ENCODE assay signal across 14 cellular contexts in genomic region chr11:65305501-65306268, GRCh38. TPM values are rescaled to one million over a fixed set of nuclear protein-coding genes. Genes with fewer than 3 reads are reported as not detected.
DNase-seq lines count a peak whose midpoint lies in the region; ATAC-seq, FAIRE-seq and TF ChIP-seq lines count a peak whose summit lies in the region.
"Had no signal": no experiment of that assay in that cellular context is flagged by ENCODE, and none has a peak within 500 bp of the region (broad histone marks: within the 10 kb centered on the region; RNA-seq: fewer than 3 reads in every experiment).

No MANE protein-coding gene starts in this region.

- no peaks in the 10 kb centered on the region for H3K27me3 Mint-ChIP-seq in dendritic cell treated with granulocyte-macrophage colony-stimulating factor and Interleukin-4, amounts not matched to agents 40 ng/mL and 50 ng/mL, for 4 days
- H3K27me3 Mint-ChIP-seq in activated T-cell treated with anti-CD3 and anti-CD28 coated beads, Interleukin-2, amount 50 U/mL, for 4 hours (ENCODE audit: low read depth) = no peaks in the 10 kb centered on the region
- H3K27me3 Mint-ChIP-seq: stimulated activated naive B cell treated with anti-CD40 and anti-IgM and Interleukin-4, amounts not matched to agents 10 μg/mL and 1 μg/mL and 100 μg/mL, for 72 hours had no signal

- no peaks in the 10 kb centered on the region for H3K27me3 ChIP-seq in Peyer's patch
- no peaks in the 10 kb centered on the region for H3K27me3 ChIP-seq in thyroid gland

- H3K36me3 ChIP-seq in Peyer's patch (no peaks in the 10 kb centered on the region), mucosa of descending colon (ENCODE audit: low read depth) (no peaks in the 10 kb centered on the region), thyroid gland (no peaks in the 10 kb centered on the region)

- intact Hi-C loops in dendritic cell treated with granulocyte-macrophage colony-stimulating factor and Interleukin-4, amounts not matched to agents 40 ng/mL and 50 ng/mL, for 4 days (cut with micrococcal nuclease) = no loop called here
- intact Hi-C loops in mucosa of descending colon (cut with DNase I, micrococcal nuclease) (no loop called here), thyroid gland (cut with DNase I) (no loop called here)

- H3K9me3 ChIP-seq in Peyer's patch (no peaks in the 10 kb centered on the region), mucosa of descending colon (no peaks in the 10 kb centered on the region), thyroid gland (no peaks in the 10 kb centered on the region)

- peaks cover 0 to 46% (median 0%) of the 10 kb centered on the region in 4 donors for H3K4me1 ChIP-seq in Peyer's patch
- peaks cover 20% of the 10 kb centered on the region for H3K4me1 ChIP-seq in mucosa of descending colon (ENCODE audit: low read depth)
- H3K4me1 ChIP-seq in thyroid gland = peaks cover 81 to 94% of the 10 kb centered on the region in 2 donors

- peaks cover 49% of the 10 kb centered on the region for H3K4me1 Mint-ChIP-seq in dendritic cell treated with granulocyte-macrophage colony-stimulating factor and Interleukin-4, amounts not matched to agents 40 ng/mL and 50 ng/mL, for 4 days (ENCODE audit: low read depth)
- no peaks in the 10 kb centered on the region for H3K4me1 Mint-ChIP-seq in activated T-cell treated with anti-CD3 and anti-CD28 coated beads, Interleukin-2, amount 50 U/mL, for 4 hours (ENCODE audit: low read depth)

- H3K4me3 ChIP-seq in Peyer's patch = no peak overlapping the region
- no peak overlapping the region for H3K4me3 ChIP-seq in mucosa of descending colon
- no peak overlapping the region for H3K4me3 ChIP-seq in thyroid gland (replicated peaks in 1 of 3)

- DNase-seq in Peyer's patch (peak in 1 of 3 donors; percentile 67), mucosa of descending colon (peak in 1 of 3 donors; percentile 54), thyroid gland (peak; percentile 80 to 87), RCC 7860 (ENCODE audit: low spot score) (no peak)
- no peak for DNase-seq in activated T-cell treated with anti-CD3 and anti-CD28 coated beads, Interleukin-2, amount 50 U/mL, for 4 hours
- DNase-seq: islet precursor cell; NCI-H1105 treated with DMSO at 0.1 percent for 48 hours; NCI-H524 treated with DMSO at 0.1 percent for 48 hours; SIG-M5; stimulated activated naive B cell treated with anti-CD40 and anti-IgM and Interleukin-4, amounts not matched to agents 10 μg/mL and 1 μg/mL and 100 μg/mL, for 72 hours; WERI-Rb-1 had no signal

- ATAC-seq in mucosa of descending colon (peak; percentile 56), GM19351 (IDR thresholded peaks at IDR 0.05; ENCODE audit: unreplicated experiment) (no peak)
- ATAC-seq in activated T-cell treated with anti-CD3 and anti-CD28 coated beads, Interleukin-2, amount 50 U/mL, for 4 hours = no peak
- ATAC-seq: stimulated activated naive B cell treated with anti-CD40 and anti-IgM and Interleukin-4, amounts not matched to agents 10 μg/mL and 1 μg/mL and 100 μg/mL, for 72 hours had no signal

- H3K4me3 Mint-ChIP-seq in dendritic cell treated with granulocyte-macrophage colony-stimulating factor and Interleukin-4, amounts not matched to agents 40 ng/mL and 50 ng/mL, for 4 days = no peak overlapping the region
- no peak overlapping the region for H3K4me3 Mint-ChIP-seq in activated T-cell treated with anti-CD3 and anti-CD28 coated beads, Interleukin-2, amount 50 U/mL, for 4 hours
- H3K4me3 Mint-ChIP-seq: stimulated activated naive B cell treated with anti-CD40 and anti-IgM and Interleukin-4, amounts not matched to agents 10 μg/mL and 1 μg/mL and 100 μg/mL, for 72 hours had no signal

- no peaks in the 10 kb centered on the region for H3K9me3 Mint-ChIP-seq in dendritic cell treated with granulocyte-macrophage colony-stimulating factor and Interleukin-4, amounts not matched to agents 40 ng/mL and 50 ng/mL, for 4 days
- no peaks in the 10 kb centered on the region for H3K9me3 Mint-ChIP-seq in activated T-cell treated with anti-CD3 and anti-CD28 coated beads, Interleukin-2, amount 50 U/mL, for 4 hours
- H3K9me3 Mint-ChIP-seq: stimulated activated naive B cell treated with anti-CD40 and anti-IgM and Interleukin-4, amounts not matched to agents 10 μg/mL and 1 μg/mL and 100 μg/mL, for 72 hours had no signal

- peak overlapping the region in 3 of 4 donors; percentile 38 to 63 (median 59) for H3K27ac ChIP-seq in Peyer's patch
- peak overlapping the region; percentile 84 to 99 (median 96) for H3K27ac ChIP-seq in thyroid gland
- H3K27ac ChIP-seq: WERI-Rb-1 had no signal

- H3K27ac Mint-ChIP-seq in dendritic cell treated with granulocyte-macrophage colony-stimulating factor and Interleukin-4, amounts not matched to agents 40 ng/mL and 50 ng/mL, for 4 days = peak overlapping the region; percentile 1
- H3K27ac Mint-ChIP-seq: stimulated activated naive B cell treated with anti-CD40 and anti-IgM and Interleukin-4, amounts not matched to agents 10 μg/mL and 1 μg/mL and 100 μg/mL, for 72 hours had no signal

- no peak for TF ChIP-seq POLR2A in Peyer's patch (IDR thresholded peaks at IDR 0.05)
- peak in 1 of 2 donors; percentile 34 for TF ChIP-seq POLR2A in thyroid gland (IDR thresholded peaks at IDR 0.05)

- TF ChIP-seq CTCF in Peyer's patch (IDR thresholded peaks at IDR 0.05) (no peak), mucosa of descending colon (IDR thresholded peaks at IDR 0.05) (no peak), thyroid gland (IDR thresholded peaks at IDR 0.05) (peak in 3 of 6 experiments; percentile 16 to 36 (median 24))

- no peak for FAIRE-seq in RCC 7860 (lab: Jason Lieb, UNC)
- FAIRE-seq: H1 had no signal

- WGBS in thyroid gland, 2 donors = 47 to 50% methylated on average over 15 to 16 of the region's 17 CpGs

- H3K36me3 Mint-ChIP-seq in dendritic cell treated with granulocyte-macrophage colony-stimulating factor and Interleukin-4, amounts not matched to agents 40 ng/mL and 50 ng/mL, for 4 days (ENCODE audit: low read depth) = peaks cover 23% of the 10 kb centered on the region
- H3K36me3 Mint-ChIP-seq in activated T-cell treated with anti-CD3 and anti-CD28 coated beads, Interleukin-2, amount 50 U/mL, for 4 hours (ENCODE audit: insufficient read depth) = no peaks in the 10 kb centered on the region

RNA-seq across cellular contexts. Expression of gene CDC42EP2, which starts 9.0 kb away (rescaled TPM):
- 10 to 100 TPM; 13.2 to 26.9 (median 24.7) TPM for total RNA-seq in Peyer's patch
- 10 to 100 TPM in 2 of 3 donors, 1 to 10 TPM in 1; 7.0 to 27.4 (median 11.6) TPM for total RNA-seq in mucosa of descending colon
- total RNA-seq in thyroid gland = 10 to 100 TPM; 20.6 to 35.7 (median 25.2) TPM
- 1 to 10 TPM; 1.3 to 1.9 (median 1.6) TPM for total RNA-seq in activated T-cell treated with anti-CD3 and anti-CD28 coated beads, Interleukin-2, amount 50 U/mL, for 4 hours

RNA-seq across cellular contexts. Expression of gene DPF2, which starts 28.0 kb away (rescaled TPM):
- total RNA-seq in Peyer's patch = 10 to 100 TPM; 25.0 to 47.0 (median 39.5) TPM
- 10 to 100 TPM; 32.8 to 62.9 (median 35.5) TPM for total RNA-seq in mucosa of descending colon
- 10 to 100 TPM; 45.0 to 52.7 (median 48.0) TPM for total RNA-seq in thyroid gland
- total RNA-seq in activated T-cell treated with anti-CD3 and anti-CD28 coated beads, Interleukin-2, amount 50 U/mL, for 4 hours = 10 to 100 TPM; 56.7 to 59.1 (median 58.0) TPM

RNA-seq across cellular contexts. Expression of gene POLA2, which starts 43.9 kb away (rescaled TPM):
- 10 to 100 TPM in 2 of 4 donors, 1 to 10 TPM in 2; 6.8 to 25.6 (median 13.1) TPM for total RNA-seq in Peyer's patch
- total RNA-seq in mucosa of descending colon = 10 to 100 TPM in 2 of 3 donors, 1 to 10 TPM in 1; 8.9 to 14.4 (median 11.4) TPM
- total RNA-seq in thyroid gland = 10 to 100 TPM in 2 of 4 donors, 1 to 10 TPM in 2; 7.6 to 11.3 (median 10.4) TPM
- 10 to 100 TPM; 49.2 to 64.7 (median 57.6) TPM for total RNA-seq in activated T-cell treated with anti-CD3 and anti-CD28 coated beads, Interleukin-2, amount 50 U/mL, for 4 hours

RNA-seq across cellular contexts. Expression of gene TIGD3, which starts 48.9 kb away (rescaled TPM):
- total RNA-seq in Peyer's patch (10 to 100 TPM in 1 of 4 donors, 1 to 10 TPM in 3; 3.3 to 11.7 (median 7.7) TPM), mucosa of descending colon (under 1 TPM in 2 of 3 donors, not detected in 1; 0.14 to 0.53 TPM), thyroid gland (under 1 TPM in 1 of 4 donors, not detected in 3; 0.34 TPM)
- total RNA-seq in activated T-cell treated with anti-CD3 and anti-CD28 coated beads, Interleukin-2, amount 50 U/mL, for 4 hours = under 1 TPM; 0.46 to 0.66 (median 0.50) TPM

Comparison
In these comparisons a context has a peak if more than half of its experiments do, and no peak if none do; other contexts are left out.
1. DNase-seq: peak in thyroid gland (2 of 2); none in activated T-cell treated with anti-CD3 and anti-CD28 coated beads, Interleukin-2, amount 50 U/mL, for 4 hours (single experiment) and RCC 7860 (single experiment).